Comparison of ENCODE assay signal across 1 cellular context in the genomic region with DNA sequence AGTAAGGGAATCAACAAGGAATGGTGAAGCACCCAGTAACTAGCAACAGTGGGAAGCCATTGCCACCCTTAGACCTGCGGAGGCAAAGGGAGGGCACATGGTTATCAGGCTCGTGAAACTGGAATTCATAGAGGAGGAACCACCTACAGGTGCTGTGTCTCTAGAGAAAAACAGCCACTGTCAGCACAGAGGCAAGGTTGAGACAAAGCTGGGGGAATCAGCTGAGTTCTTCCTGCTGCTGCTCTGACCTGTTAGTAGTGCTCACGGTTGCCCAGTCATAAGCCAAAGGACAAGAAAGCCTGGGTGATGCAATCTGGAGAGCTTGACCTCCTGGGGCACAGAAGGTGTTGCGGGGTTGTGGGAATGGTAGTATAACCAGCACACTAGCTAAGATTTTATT.
TF ChIP-seq lines count a peak whose summit lies in the region.

No MANE protein-coding gene starts in this region.

TF ChIP-seq in GM23338, 12 proteins besides CTCF, POLR2A, EP300 and RAD21 (continued from another document):
- TF ChIP-seq ZNF462 (CRISPR knock-in tag; IDR thresholded peaks at IDR 0.05), result no peak
- no peak for TF ChIP-seq EZH2 (IDR thresholded peaks at IDR 0.05; ENCODE audit: low read depth, unreplicated experiment)
- TF ChIP-seq POLR2AphosphoS5 (IDR thresholded peaks at IDR 0.05; ENCODE audit: low read depth), result no peak
- no peak for TF ChIP-seq ZNF331 (CRISPR knock-in tag; IDR thresholded peaks at IDR 0.05; ENCODE audit: low read depth)
- no peak for TF ChIP-seq EZH2phosphoT487 (IDR thresholded peaks at IDR 0.05; ENCODE audit: unreplicated experiment)
- TF ChIP-seq CREB1 (CRISPR knock-in tag; IDR thresholded peaks at IDR 0.05; ENCODE audit: low read depth), result no peak
